18 cellular contexts compared by ENCODE assay signal in genomic region chr10:72027498-72027897, GRCh38.
DNase-seq lines count a peak whose midpoint lies in the region; TF ChIP-seq lines count a peak whose summit lies in the region.
"Had no signal": no experiment of that assay in that cellular context is flagged by ENCODE, and none has a peak within 500 bp of the region (broad histone marks: within the 10 kb centered on the region; RNA-seq: fewer than 3 reads in every experiment).

No MANE protein-coding gene starts in this region.

- H3K4me3 ChIP-seq in fibroblast of pulmonary artery (replicated peaks; ENCODE audit: low read depth, low read length), result no peak overlapping the region
- H3K4me3 ChIP-seq: gastroesophageal sphincter, GM23338, upper lobe of right lung had no signal

- DNase-seq in ELR (ENCODE audit: low read depth) (peak; percentile 46), NCI-H226 (peak; percentile 86), fibroblast of pulmonary artery (ENCODE audit: low read depth) (peak; percentile 44), renal cortical epithelial cell (ENCODE audit: low read depth) (peak; percentile 31), NCI-H510A (lab: John Stamatoyannopoulos, UW) (no peak), NCI-H1436 (lab: John Stamatoyannopoulos, UW) (no peak), NCI-H2227 (lab: John Stamatoyannopoulos, UW; ENCODE audit: unreplicated experiment) (no peak)
- DNase-seq: activated naive CD4-positive, alpha-beta T cell; BE2C; DMS79 treated with DMSO at 0.1 percent for 48 hours; effector memory CD4-positive, alpha-beta T cell; mesendoderm; NCI-H1105; NCI-H345; stimulated activated CD4-positive, alpha-beta T cell treated with anti-CD3 and anti-CD28 coated beads, Interleukin-4, amount 100 ng/mL, for 24 hours; upper lobe of right lung had no signal

- TF ChIP-seq CTCF in fibroblast of pulmonary artery (IDR thresholded peaks at IDR 0.05; ENCODE audit: low read length, missing control alignments), result no peak

Comparison
In these comparisons a context has a peak if more than half of its experiments do, and no peak if none do; other contexts are left out.
1. DNase-seq: peak in ELR (single experiment), NCI-H226 (single experiment), fibroblast of pulmonary artery (single experiment) and renal cortical epithelial cell (single experiment); none in NCI-H510A (single experiment), NCI-H1436 (single experiment) and NCI-H2227 (single experiment).